Comparison of ENCODE assay signal across 1 cellular context in the genomic region with DNA sequence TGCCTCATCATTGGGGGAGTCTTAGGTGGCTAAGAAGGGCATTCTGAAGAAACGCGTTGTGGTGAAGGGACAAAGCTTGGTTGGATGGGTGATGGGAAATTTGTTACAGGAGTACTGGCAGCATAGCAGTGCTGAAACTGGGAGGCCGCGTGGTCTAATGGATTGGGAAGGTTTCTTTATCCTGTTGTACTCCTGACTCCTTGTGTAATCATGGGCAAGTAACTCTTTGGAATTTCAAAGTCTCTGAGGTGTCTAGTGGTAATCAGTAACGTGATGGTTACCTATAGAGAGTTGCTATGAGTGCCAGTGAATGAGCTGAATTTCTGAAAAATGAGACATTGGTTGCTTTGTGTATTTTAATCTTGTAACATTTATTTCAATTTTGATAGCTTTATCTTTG.
TF ChIP-seq lines count a peak whose summit lies in the region.

No MANE protein-coding gene starts in this region.

TF ChIP-seq in GM23338, 12 proteins besides CTCF, POLR2A, EP300 and RAD21:
- TF ChIP-seq, protein P1, sequence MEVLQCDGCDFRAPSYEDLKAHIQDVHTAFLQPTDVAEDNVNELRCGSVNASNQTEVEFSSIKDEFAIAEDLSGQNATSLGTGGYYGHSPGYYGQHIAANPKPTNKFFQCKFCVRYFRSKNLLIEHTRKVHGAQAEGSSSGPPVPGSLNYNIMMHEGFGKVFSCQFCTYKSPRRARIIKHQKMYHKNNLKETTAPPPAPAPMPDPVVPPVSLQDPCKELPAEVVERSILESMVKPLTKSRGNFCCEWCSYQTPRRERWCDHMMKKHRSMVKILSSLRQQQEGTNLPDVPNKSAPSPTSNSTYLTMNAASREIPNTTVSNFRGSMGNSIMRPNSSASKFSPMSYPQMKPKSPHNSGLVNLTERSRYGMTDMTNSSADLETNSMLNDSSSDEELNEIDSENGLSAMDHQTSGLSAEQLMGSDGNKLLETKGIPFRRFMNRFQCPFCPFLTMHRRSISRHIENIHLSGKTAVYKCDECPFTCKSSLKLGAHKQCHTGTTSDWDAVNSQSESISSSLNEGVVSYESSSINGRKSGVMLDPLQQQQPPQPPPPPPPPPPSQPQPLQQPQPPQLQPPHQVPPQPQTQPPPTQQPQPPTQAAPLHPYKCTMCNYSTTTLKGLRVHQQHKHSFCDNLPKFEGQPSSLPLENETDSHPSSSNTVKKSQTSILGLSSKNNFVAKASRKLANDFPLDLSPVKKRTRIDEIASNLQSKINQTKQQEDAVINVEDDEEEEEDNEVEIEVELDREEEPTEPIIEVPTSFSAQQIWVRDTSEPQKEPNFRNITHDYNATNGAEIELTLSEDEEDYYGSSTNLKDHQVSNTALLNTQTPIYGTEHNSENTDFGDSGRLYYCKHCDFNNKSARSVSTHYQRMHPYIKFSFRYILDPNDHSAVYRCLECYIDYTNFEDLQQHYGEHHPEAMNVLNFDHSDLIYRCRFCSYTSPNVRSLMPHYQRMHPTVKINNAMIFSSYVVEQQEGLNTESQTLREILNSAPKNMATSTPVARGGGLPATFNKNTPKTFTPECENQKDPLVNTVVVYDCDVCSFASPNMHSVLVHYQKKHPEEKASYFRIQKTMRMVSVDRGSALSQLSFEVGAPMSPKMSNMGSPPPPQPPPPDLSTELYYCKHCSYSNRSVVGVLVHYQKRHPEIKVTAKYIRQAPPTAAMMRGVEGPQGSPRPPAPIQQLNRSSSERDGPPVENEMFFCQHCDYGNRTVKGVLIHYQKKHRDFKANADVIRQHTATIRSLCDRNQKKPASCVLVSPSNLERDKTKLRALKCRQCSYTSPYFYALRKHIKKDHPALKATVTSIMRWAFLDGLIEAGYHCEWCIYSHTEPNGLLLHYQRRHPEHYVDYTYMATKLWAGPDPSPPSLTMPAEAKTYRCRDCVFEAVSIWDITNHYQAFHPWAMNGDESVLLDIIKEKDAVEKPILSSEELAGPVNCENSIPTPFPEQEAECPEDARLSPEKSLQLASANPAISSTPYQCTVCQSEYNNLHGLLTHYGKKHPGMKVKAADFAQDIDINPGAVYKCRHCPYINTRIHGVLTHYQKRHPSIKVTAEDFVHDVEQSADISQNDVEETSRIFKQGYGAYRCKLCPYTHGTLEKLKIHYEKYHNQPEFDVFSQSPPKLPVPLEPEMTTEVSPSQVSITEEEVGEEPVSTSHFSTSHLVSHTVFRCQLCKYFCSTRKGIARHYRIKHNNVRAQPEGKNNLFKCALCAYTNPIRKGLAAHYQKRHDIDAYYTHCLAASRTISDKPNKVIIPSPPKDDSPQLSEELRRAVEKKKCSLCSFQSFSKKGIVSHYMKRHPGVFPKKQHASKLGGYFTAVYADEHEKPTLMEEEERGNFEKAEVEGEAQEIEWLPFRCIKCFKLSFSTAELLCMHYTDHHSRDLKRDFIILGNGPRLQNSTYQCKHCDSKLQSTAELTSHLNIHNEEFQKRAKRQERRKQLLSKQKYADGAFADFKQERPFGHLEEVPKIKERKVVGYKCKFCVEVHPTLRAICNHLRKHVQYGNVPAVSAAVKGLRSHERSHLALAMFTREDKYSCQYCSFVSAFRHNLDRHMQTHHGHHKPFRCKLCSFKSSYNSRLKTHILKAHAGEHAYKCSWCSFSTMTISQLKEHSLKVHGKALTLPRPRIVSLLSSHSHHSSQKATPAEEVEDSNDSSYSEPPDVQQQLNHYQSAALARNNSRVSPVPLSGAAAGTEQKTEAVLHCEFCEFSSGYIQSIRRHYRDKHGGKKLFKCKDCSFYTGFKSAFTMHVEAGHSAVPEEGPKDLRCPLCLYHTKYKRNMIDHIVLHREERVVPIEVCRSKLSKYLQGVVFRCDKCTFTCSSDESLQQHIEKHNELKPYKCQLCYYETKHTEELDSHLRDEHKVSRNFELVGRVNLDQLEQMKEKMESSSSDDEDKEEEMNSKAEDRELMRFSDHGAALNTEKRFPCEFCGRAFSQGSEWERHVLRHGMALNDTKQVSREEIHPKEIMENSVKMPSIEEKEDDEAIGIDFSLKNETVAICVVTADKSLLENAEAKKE (CRISPR knock-in tag; IDR thresholded peaks at IDR 0.05), result no peak
- TF ChIP-seq STAT1 (IDR thresholded peaks at IDR 0.05; ENCODE audit: unreplicated experiment), result no peak
- no peak for TF ChIP-seq CREB1 (CRISPR knock-in tag; IDR thresholded peaks at IDR 0.05; ENCODE audit: low read depth)
- TF ChIP-seq JUNB (IDR thresholded peaks at IDR 0.05; ENCODE audit: unreplicated experiment), result no peak
- TF ChIP-seq, protein P2, sequence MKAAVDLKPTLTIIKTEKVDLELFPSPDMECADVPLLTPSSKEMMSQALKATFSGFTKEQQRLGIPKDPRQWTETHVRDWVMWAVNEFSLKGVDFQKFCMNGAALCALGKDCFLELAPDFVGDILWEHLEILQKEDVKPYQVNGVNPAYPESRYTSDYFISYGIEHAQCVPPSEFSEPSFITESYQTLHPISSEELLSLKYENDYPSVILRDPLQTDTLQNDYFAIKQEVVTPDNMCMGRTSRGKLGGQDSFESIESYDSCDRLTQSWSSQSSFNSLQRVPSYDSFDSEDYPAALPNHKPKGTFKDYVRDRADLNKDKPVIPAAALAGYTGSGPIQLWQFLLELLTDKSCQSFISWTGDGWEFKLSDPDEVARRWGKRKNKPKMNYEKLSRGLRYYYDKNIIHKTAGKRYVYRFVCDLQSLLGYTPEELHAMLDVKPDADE (IDR thresholded peaks at IDR 0.05), result no peak
- TF ChIP-seq, protein P3, sequence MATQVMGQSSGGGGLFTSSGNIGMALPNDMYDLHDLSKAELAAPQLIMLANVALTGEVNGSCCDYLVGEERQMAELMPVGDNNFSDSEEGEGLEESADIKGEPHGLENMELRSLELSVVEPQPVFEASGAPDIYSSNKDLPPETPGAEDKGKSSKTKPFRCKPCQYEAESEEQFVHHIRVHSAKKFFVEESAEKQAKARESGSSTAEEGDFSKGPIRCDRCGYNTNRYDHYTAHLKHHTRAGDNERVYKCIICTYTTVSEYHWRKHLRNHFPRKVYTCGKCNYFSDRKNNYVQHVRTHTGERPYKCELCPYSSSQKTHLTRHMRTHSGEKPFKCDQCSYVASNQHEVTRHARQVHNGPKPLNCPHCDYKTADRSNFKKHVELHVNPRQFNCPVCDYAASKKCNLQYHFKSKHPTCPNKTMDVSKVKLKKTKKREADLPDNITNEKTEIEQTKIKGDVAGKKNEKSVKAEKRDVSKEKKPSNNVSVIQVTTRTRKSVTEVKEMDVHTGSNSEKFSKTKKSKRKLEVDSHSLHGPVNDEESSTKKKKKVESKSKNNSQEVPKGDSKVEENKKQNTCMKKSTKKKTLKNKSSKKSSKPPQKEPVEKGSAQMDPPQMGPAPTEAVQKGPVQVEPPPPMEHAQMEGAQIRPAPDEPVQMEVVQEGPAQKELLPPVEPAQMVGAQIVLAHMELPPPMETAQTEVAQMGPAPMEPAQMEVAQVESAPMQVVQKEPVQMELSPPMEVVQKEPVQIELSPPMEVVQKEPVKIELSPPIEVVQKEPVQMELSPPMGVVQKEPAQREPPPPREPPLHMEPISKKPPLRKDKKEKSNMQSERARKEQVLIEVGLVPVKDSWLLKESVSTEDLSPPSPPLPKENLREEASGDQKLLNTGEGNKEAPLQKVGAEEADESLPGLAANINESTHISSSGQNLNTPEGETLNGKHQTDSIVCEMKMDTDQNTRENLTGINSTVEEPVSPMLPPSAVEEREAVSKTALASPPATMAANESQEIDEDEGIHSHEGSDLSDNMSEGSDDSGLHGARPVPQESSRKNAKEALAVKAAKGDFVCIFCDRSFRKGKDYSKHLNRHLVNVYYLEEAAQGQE (IDR thresholded peaks at IDR 0.05; ENCODE audit: unreplicated experiment), result no peak
- TF ChIP-seq ZNF331 (CRISPR knock-in tag; IDR thresholded peaks at IDR 0.05; ENCODE audit: low read depth), result no peak
- TF ChIP-seq EZH2 (IDR thresholded peaks at IDR 0.05; ENCODE audit: low read depth, unreplicated experiment), result no peak
- TF ChIP-seq NANOG (IDR thresholded peaks at IDR 0.05; ENCODE audit: borderline replicate concordance), result no peak
- no peak for TF ChIP-seq EZH2phosphoT487 (IDR thresholded peaks at IDR 0.05; ENCODE audit: unreplicated experiment)
- TF ChIP-seq POLR2AphosphoS5 (IDR thresholded peaks at IDR 0.05; ENCODE audit: low read depth), result no peak
- TF ChIP-seq ZNF114 (CRISPR knock-in tag; IDR thresholded peaks at IDR 0.05), result no peak
